In genomic region chr13:99085139-99085845, GRCh38 we compare ENCODE assay signal across 8 cellular contexts.
DNase-seq lines count a peak whose midpoint lies in the region; ATAC-seq lines count a peak whose summit lies in the region.

No MANE protein-coding gene starts in this region.

- H3K27me3 Mint-ChIP-seq in CD4-positive, alpha-beta memory T cell = no peaks in the 10 kb centered on the region
- H3K27me3 Mint-ChIP-seq in T-helper 2 cell treated with Interferon-gamma antibody and Interleukin-4, amounts not matched to agents 5 μg/mL and 100 μg/mL, for 36 hours (ENCODE audit: low read depth) = no peaks in the 10 kb centered on the region
- peaks cover 0 to 3% (median 0%) of the 10 kb centered on the region in 5 donors for H3K27me3 Mint-ChIP-seq in naive thymus-derived CD4-positive, alpha-beta T cell

- POLR2A ChIA-PET in CD4-positive, alpha-beta memory T cell (lab: Charles Lee; ENCODE audit: partially characterized antibody) = interaction anchor here (1.0 to 8.3 kb wide), 6 partner anchors 11 to 100 kb away, joined by 3 to 226 read pairs (median 3); no protein-coding TSS in a partner anchor
- POLR2A ChIA-PET in naive thymus-derived CD4-positive, alpha-beta T cell (lab: Charles Lee) = interaction anchor here (0.6 to 5.1 kb wide), 15 partner anchors 9 to 288 kb away, joined by 3 to 77 read pairs (median 4); partner anchors contain the start of gene UBAC2

- peaks cover 3 to 21% of the 10 kb centered on the region in 2 donors for H3K36me3 Mint-ChIP-seq in CD4-positive, alpha-beta memory T cell
- peaks cover 22% of the 10 kb centered on the region for H3K36me3 Mint-ChIP-seq in T-helper 2 cell treated with Interferon-gamma antibody and Interleukin-4, amounts not matched to agents 5 μg/mL and 100 μg/mL, for 36 hours (ENCODE audit: low read depth)
- peaks cover 0 to 15% (median 0%) of the 10 kb centered on the region in 5 donors for H3K36me3 Mint-ChIP-seq in naive thymus-derived CD4-positive, alpha-beta T cell

- peak overlapping the region; percentile 91 to 97 (median 94) for H3K27ac Mint-ChIP-seq in CD4-positive, alpha-beta memory T cell
- H3K27ac Mint-ChIP-seq in T-helper 2 cell treated with Interferon-gamma antibody and Interleukin-4, amounts not matched to agents 5 μg/mL and 100 μg/mL, for 36 hours = peak overlapping the region; percentile 68
- peak overlapping the region; percentile 81 to 98 (median 94) for H3K27ac Mint-ChIP-seq in naive thymus-derived CD4-positive, alpha-beta T cell

- CTCF ChIA-PET in CD4-positive, alpha-beta memory T cell (lab: Charles Lee; ENCODE audit: partially characterized antibody) = interaction anchor here (1.1 to 1.2 kb wide), 3 partner anchors 9 to 56 kb away, joined by 3 to 6 read pairs (median 3); no protein-coding TSS in a partner anchor
- CTCF ChIA-PET in naive thymus-derived CD4-positive, alpha-beta T cell (lab: Charles Lee) = interaction anchor here (0.6 to 1.8 kb wide), 6 partner anchors 38 to 181 kb away, joined by 3 to 6 read pairs (median 3); no protein-coding TSS in a partner anchor

- no peaks in the 10 kb centered on the region for H3K27me3 ChIP-seq in CD4-positive, alpha-beta memory T cell (ENCODE audit: insufficient read depth, low read length)
- no peaks in the 10 kb centered on the region for H3K27me3 ChIP-seq in duodenal mucosa (ENCODE audit: control insufficient read depth in 1 of 2, insufficient read depth in 2 of 2, low read length in 2 of 2)
- H3K27me3 ChIP-seq in naive thymus-derived CD4-positive, alpha-beta T cell (ENCODE audit: control insufficient read depth in 2 of 2, insufficient read depth in 2 of 2, low read length in 2 of 2) = no peaks in the 10 kb centered on the region

- ATAC-seq in naive thymus-derived CD4-positive, alpha-beta T cell = no peak

- H3K4me3 Mint-ChIP-seq in CD4-positive, alpha-beta memory T cell = peak overlapping the region; percentile 86 to 97 (median 94)
- peak overlapping the region; percentile 85 for H3K4me3 Mint-ChIP-seq in T-helper 2 cell treated with Interferon-gamma antibody and Interleukin-4, amounts not matched to agents 5 μg/mL and 100 μg/mL, for 36 hours
- H3K4me3 Mint-ChIP-seq in naive thymus-derived CD4-positive, alpha-beta T cell = peak overlapping the region; percentile 90 to 97 (median 93)

- H3K27ac ChIP-seq in CD4-positive, alpha-beta memory T cell (ENCODE audit: low read depth, low read length) = peak overlapping the region; percentile 65
- no peak overlapping the region for H3K27ac ChIP-seq in duodenal mucosa (ENCODE audit: low read depth, low read length)
- H3K27ac ChIP-seq in naive thymus-derived CD4-positive, alpha-beta T cell (ENCODE audit: low read depth, low read length) = peak overlapping the region; percentile 79

- peak overlapping the region in 1 of 2 donors; percentile 24 for H3K9ac ChIP-seq in duodenal mucosa (ENCODE audit: low read depth in 1 of 2, low read length in 2 of 2)

- intact Hi-C loops in CD4-positive, alpha-beta memory T cell (cut with micrococcal nuclease) = loop anchor here (1.0 to 5.0 kb wide), 4 partner anchors 136 to 218 kb away; partner anchors contain the start of gene GPR18
- intact Hi-C loops in naive thymus-derived CD4-positive, alpha-beta T cell (cut with micrococcal nuclease) = loop anchor here (2.0 to 10.0 kb wide), 14 partner anchors 16 to 1650 kb away; partner anchors contain the start of genes GGACT (in 1 of the 2), GPR18 (in 1 of the 2), GPR183 (in 1 of the 2) and RAP2A (in 1 of the 2)

- peak overlapping the region; percentile 26 to 57 for H3K4me3 ChIP-seq in CD4-positive, alpha-beta memory T cell (ENCODE audit: low read length in 2 of 2)
- peak overlapping the region; percentile 67 to 68 for H3K4me3 ChIP-seq in duodenal mucosa (ENCODE audit: low read depth in 1 of 2, low read length in 2 of 2)
- peak overlapping the region; percentile 64 for H3K4me3 ChIP-seq in naive thymus-derived CD4-positive, alpha-beta T cell (ENCODE audit: low read length)

- peaks cover 0 to 4% (median 0%) of the 10 kb centered on the region in 8 donors for H3K9me3 Mint-ChIP-seq in CD4-positive, alpha-beta memory T cell
- no peaks in the 10 kb centered on the region for H3K9me3 Mint-ChIP-seq in T-helper 2 cell treated with Interferon-gamma antibody and Interleukin-4, amounts not matched to agents 5 μg/mL and 100 μg/mL, for 36 hours
- H3K9me3 Mint-ChIP-seq in naive thymus-derived CD4-positive, alpha-beta T cell = peaks cover 0 to 1% (median 0%) of the 10 kb centered on the region in 11 donors

- peaks cover 35 to 69% (median 52%) of the 10 kb centered on the region in 4 donors for H3K4me1 Mint-ChIP-seq in CD4-positive, alpha-beta memory T cell
- H3K4me1 Mint-ChIP-seq in T-helper 2 cell treated with Interferon-gamma antibody and Interleukin-4, amounts not matched to agents 5 μg/mL and 100 μg/mL, for 36 hours (ENCODE audit: low read depth) = peaks cover 45% of the 10 kb centered on the region
- peaks cover 31 to 65% (median 55%) of the 10 kb centered on the region in 7 donors for H3K4me1 Mint-ChIP-seq in naive thymus-derived CD4-positive, alpha-beta T cell

- peaks cover 54% of the 10 kb centered on the region for H3K4me1 ChIP-seq in CD4-positive, alpha-beta memory T cell (ENCODE audit: insufficient read depth, low read length)
- H3K4me1 ChIP-seq in duodenal mucosa (ENCODE audit: control insufficient read depth in 1 of 2, insufficient read depth in 2 of 2, low read length in 2 of 2) = peaks cover 17 to 19% of the 10 kb centered on the region in 2 donors
- peaks cover 29 to 36% of the 10 kb centered on the region in 2 donors for H3K4me1 ChIP-seq in naive thymus-derived CD4-positive, alpha-beta T cell (ENCODE audit: control insufficient read depth in 2 of 2, insufficient read depth in 2 of 2, low read length in 2 of 2)

- H3K9me3 ChIP-seq in CD4-positive, alpha-beta memory T cell (ENCODE audit: control insufficient read depth in 1 of 2, low read length in 2 of 2) = no peaks in the 10 kb centered on the region
- no peaks in the 10 kb centered on the region for H3K9me3 ChIP-seq in duodenal mucosa (ENCODE audit: control insufficient read depth in 1 of 2, low read length in 2 of 2)
- no peaks in the 10 kb centered on the region for H3K9me3 ChIP-seq in naive thymus-derived CD4-positive, alpha-beta T cell (ENCODE audit: control insufficient read depth in 2 of 3, low read length in 3 of 3)

- H3K36me3 ChIP-seq in CD4-positive, alpha-beta memory T cell (ENCODE audit: insufficient read depth, low read length) = no peaks in the 10 kb centered on the region
- H3K36me3 ChIP-seq in duodenal mucosa (ENCODE audit: control insufficient read depth in 1 of 2, insufficient read depth in 2 of 2, low read length in 2 of 2) = no peaks in the 10 kb centered on the region
- no peaks in the 10 kb centered on the region for H3K36me3 ChIP-seq in naive thymus-derived CD4-positive, alpha-beta T cell (ENCODE audit: control insufficient read depth in 2 of 3, insufficient read depth in 3 of 3, low read length in 3 of 3)

- peak; percentile 26 to 70 (median 35) for DNase-seq in CD4-positive, alpha-beta memory T cell
- DNase-seq in T-helper 2 cell treated with Interferon-gamma antibody and Interleukin-4, amounts not matched to agents 5 μg/mL and 100 μg/mL, for 36 hours (ENCODE audit: low spot score) = no peak
- DNase-seq in naive thymus-derived CD4-positive, alpha-beta T cell = peak in 7 of 9 donors; percentile 28 to 58 (median 36)
- DNase-seq in NCI-H2227 treated with DMSO at 0.1 percent for 48 hours (lab: John Stamatoyannopoulos, UW) (no peak), SW480 (ENCODE audit: low spot score) (no peak), NCI-H2029 treated with DMSO at 0.1 percent for 48 hours (lab: John Stamatoyannopoulos, UW) (no peak), HuH-7 (ENCODE audit: low spot score) (no peak)

Comparison
In these comparisons a context has a peak if more than half of its experiments do, and no peak if none do; other contexts are left out.
1. DNase-seq: peak in CD4-positive, alpha-beta memory T cell (5 of 5) and naive thymus-derived CD4-positive, alpha-beta T cell (7 of 9); none in T-helper 2 cell treated with Interferon-gamma antibody and Interleukin-4, amounts not matched to agents 5 μg/mL and 100 μg/mL, for 36 hours (single experiment), NCI-H2227 treated with DMSO at 0.1 percent for 48 hours (single experiment), SW480 (single experiment), NCI-H2029 treated with DMSO at 0.1 percent for 48 hours (single experiment) and HuH-7 (single experiment).
2. Peak in every context shown above with its lines, with median percentiles within 50 percentile points of each other: H3K4me3 ChIP-seq, H3K27ac Mint-ChIP-seq and H3K4me3 Mint-ChIP-seq.